Comparison of ENCODE assay signal across 1 cellular context in genomic region chr13:57629391-57629804, GRCh38.
TF ChIP-seq lines count a peak whose summit lies in the region.

No MANE protein-coding gene starts in this region.

TF ChIP-seq in neural cell, 6 proteins besides CTCF, POLR2A, EP300 and RAD21 (continued from another document):
- no peak for TF ChIP-seq REST (IDR thresholded peaks at IDR 0.05; ENCODE audit: borderline replicate concordance)
